Comparison of ENCODE assay signal across 19 cellular contexts in genomic region chr7:79410345-79410744, GRCh38.
"Had no signal": no experiment of that assay in that cellular context is flagged by ENCODE, and none has a peak within 500 bp of the region (broad histone marks: within the 10 kb centered on the region; RNA-seq: fewer than 3 reads in every experiment).

No MANE protein-coding gene starts in this region.

- H3K4me3 ChIP-seq: body of pancreas, heart left ventricle, right lobe of liver, smooth muscle cell, transverse colon, uterus had no signal

- H3K27ac ChIP-seq: body of pancreas, heart left ventricle, neutrophil, right lobe of liver, transverse colon, uterus had no signal

- ATAC-seq: body of pancreas; heart left ventricle; left cardiac atrium; right lobe of liver; stimulated activated naive B cell treated with anti-CD40 and anti-IgM and Interleukin-4, amounts not matched to agents 10 μg/mL and 1 μg/mL and 100 μg/mL, for 72 hours; WTC11 had no signal

- DNase-seq: activated gamma-delta T cell treated with Interleukin-2 at 50 U/mL for 16 hours; activated T-cell treated with anti-CD3 and anti-CD28 coated beads, Interleukin-2, amount 50 U/mL, for 1 hour; anterior cingulate cortex; body of pancreas; caudate nucleus; heart left ventricle; left cardiac atrium; right lobe of liver; stimulated activated CD4-positive, alpha-beta T cell treated with anti-CD3 and anti-CD28 coated beads, Interleukin-15, amount 100 ng/mL, for 24 hours; stimulated activated CD8-positive, alpha-beta memory T cell treated with anti-CD3 and anti-CD28 coated beads, Interleukin-4, amount 100 ng/mL, for 48 hours; stimulated activated naive B cell treated with anti-CD40 and anti-IgM and Interleukin-4, amounts not matched to agents 10 μg/mL and 1 μg/mL and 100 μg/mL, for 72 hours; T-helper 9 cell; transverse colon; uterus had no signal

- FAIRE-seq: colon, islet of Langerhans had no signal

- H3K27me3 ChIP-seq: body of pancreas, heart left ventricle, neutrophil, right lobe of liver, transverse colon, uterus had no signal
